Comparison of ENCODE assay signal across 11 cellular contexts in genomic region chr10:110363572-110364411, GRCh38. TPM values are rescaled to one million over a fixed set of nuclear protein-coding genes. Genes with fewer than 3 reads are reported as not detected.
DNase-seq lines count a peak whose midpoint lies in the region; ATAC-seq and TF ChIP-seq lines count a peak whose summit lies in the region.
"Had no signal": no experiment of that assay in that cellular context is flagged by ENCODE, and none has a peak within 500 bp of the region (broad histone marks: within the 10 kb centered on the region; RNA-seq: fewer than 3 reads in every experiment).

No MANE protein-coding gene starts in this region.

- H3K27ac Mint-ChIP-seq in activated T-cell treated with anti-CD3 and anti-CD28 coated beads, Interleukin-2, amount 50 U/mL, for 24 hours, result peak overlapping the region; percentile 92
- peak overlapping the region; percentile 74 for H3K27ac Mint-ChIP-seq in activated CD4-positive, alpha-beta T cell treated with anti-CD3 and anti-CD28 coated beads, Interleukin-2, amount 10 ng/mL, durations not matched to agents 7 days and 5 days
- peak overlapping the region in 1 of 6 donors; percentile 17 for H3K27ac Mint-ChIP-seq in immature natural killer cell

- CTCF ChIA-PET in activated CD4-positive, alpha-beta T cell treated with anti-CD3 and anti-CD28 coated beads, Interleukin-2, amount 10 ng/mL, durations not matched to agents 7 days and 5 days (lab: Charles Lee), result interaction anchor here (0.8 to 6.8 kb wide), 6 partner anchors 9 to 44 kb away, joined by 3 to 88 read pairs (median 6); no protein-coding TSS in a partner anchor

- H3K4me3 ChIP-seq in fibroblast of mammary gland (ENCODE audit: control insufficient read depth, low read depth, low read length) (no peak overlapping the region), skeletal muscle tissue (ENCODE audit: low read length in 3 of 3) (peak overlapping the region in 2 of 3 donors; percentile 0 to 56)
- H3K4me3 ChIP-seq: adrenal gland, uterus had no signal

- DNase-seq in activated T-cell treated with anti-CD3 and anti-CD28 coated beads, Interleukin-2, amount 50 U/mL, for 24 hours, result peak; percentile 53
- DNase-seq in activated T-cell treated with anti-CD3 and anti-CD28 coated beads for 4 hours (no peak), fibroblast of mammary gland (ENCODE audit: low read depth) (peak; percentile 42), immature natural killer cell (no peak), A172 (ENCODE audit: low spot score) (no peak)
- DNase-seq in activated CD4-positive, alpha-beta T cell treated with anti-CD3 and anti-CD28 coated beads, Interleukin-2, amount 10 ng/mL, durations not matched to agents 7 days and 5 days, result peak; percentile 23
- DNase-seq: adrenal gland, NCI-H510A, uterus had no signal

- H3K27me3 ChIP-seq in skeletal muscle tissue (ENCODE audit: control insufficient read depth in 3 of 3, insufficient read depth in 3 of 3, low read length in 3 of 3), result peaks cover 0 to 6% (median 0%) of the 10 kb centered on the region in 3 donors
- H3K27me3 ChIP-seq: adrenal gland, uterus had no signal

- H3K9me3 ChIP-seq in skeletal muscle tissue (ENCODE audit: control insufficient read depth in 3 of 3, low read length in 3 of 3), result no peaks in the 10 kb centered on the region
- H3K9me3 ChIP-seq: adrenal gland, uterus had no signal

- H3K27ac ChIP-seq in skeletal muscle tissue (ENCODE audit: low read depth, low read length), result no peak overlapping the region
- H3K27ac ChIP-seq: adrenal gland, uterus had no signal

- POLR2A ChIA-PET in activated CD4-positive, alpha-beta T cell treated with anti-CD3 and anti-CD28 coated beads, Interleukin-2, amount 10 ng/mL, durations not matched to agents 7 days and 5 days (lab: Charles Lee), result no interaction called here

- H3K4me1 Mint-ChIP-seq in activated T-cell treated with anti-CD3 and anti-CD28 coated beads, Interleukin-2, amount 50 U/mL, for 24 hours (ENCODE audit: low read depth), result peaks cover 90% of the 10 kb centered on the region
- peaks cover 47% of the 10 kb centered on the region for H3K4me1 Mint-ChIP-seq in activated CD4-positive, alpha-beta T cell treated with anti-CD3 and anti-CD28 coated beads, Interleukin-2, amount 10 ng/mL, durations not matched to agents 7 days and 5 days
- H3K4me1 Mint-ChIP-seq in immature natural killer cell, result peaks cover 2 to 19% of the 10 kb centered on the region in 2 donors

- peaks cover 4 to 9% (median 5%) of the 10 kb centered on the region in 3 donors for H3K4me1 ChIP-seq in skeletal muscle tissue (ENCODE audit: control insufficient read depth in 3 of 3, insufficient read depth in 3 of 3, low read length in 3 of 3)
- H3K4me1 ChIP-seq: adrenal gland, uterus had no signal

- H3K9me3 Mint-ChIP-seq in activated T-cell treated with anti-CD3 and anti-CD28 coated beads, Interleukin-2, amount 50 U/mL, for 24 hours, result no peaks in the 10 kb centered on the region
- no peaks in the 10 kb centered on the region for H3K9me3 Mint-ChIP-seq in activated CD4-positive, alpha-beta T cell treated with anti-CD3 and anti-CD28 coated beads, Interleukin-2, amount 10 ng/mL, durations not matched to agents 7 days and 5 days
- no peaks in the 10 kb centered on the region for H3K9me3 Mint-ChIP-seq in immature natural killer cell

- no peaks in the 10 kb centered on the region for H3K27me3 Mint-ChIP-seq in activated T-cell treated with anti-CD3 and anti-CD28 coated beads, Interleukin-2, amount 50 U/mL, for 24 hours
- H3K27me3 Mint-ChIP-seq in activated CD4-positive, alpha-beta T cell treated with anti-CD3 and anti-CD28 coated beads, Interleukin-2, amount 10 ng/mL, durations not matched to agents 7 days and 5 days, result no peaks in the 10 kb centered on the region
- H3K27me3 Mint-ChIP-seq in immature natural killer cell (ENCODE audit: low read depth in 3 of 3), result peaks cover 0 to 3% (median 2%) of the 10 kb centered on the region in 3 donors

- H3K36me3 Mint-ChIP-seq in activated T-cell treated with anti-CD3 and anti-CD28 coated beads, Interleukin-2, amount 50 U/mL, for 24 hours (ENCODE audit: low read depth), result no peaks in the 10 kb centered on the region
- H3K36me3 Mint-ChIP-seq in activated CD4-positive, alpha-beta T cell treated with anti-CD3 and anti-CD28 coated beads, Interleukin-2, amount 10 ng/mL, durations not matched to agents 7 days and 5 days (ENCODE audit: low read depth), result peaks cover 2% of the 10 kb centered on the region
- H3K36me3 Mint-ChIP-seq in immature natural killer cell, result peaks cover 0 to 4% (median 0%) of the 10 kb centered on the region in 3 donors

- peak overlapping the region; percentile 70 for H3K4me3 Mint-ChIP-seq in activated T-cell treated with anti-CD3 and anti-CD28 coated beads, Interleukin-2, amount 50 U/mL, for 24 hours
- H3K4me3 Mint-ChIP-seq in activated CD4-positive, alpha-beta T cell treated with anti-CD3 and anti-CD28 coated beads, Interleukin-2, amount 10 ng/mL, durations not matched to agents 7 days and 5 days, result peak overlapping the region; percentile 60
- no peak overlapping the region for H3K4me3 Mint-ChIP-seq in immature natural killer cell

- no peak for ATAC-seq in HG03175 (IDR thresholded peaks at IDR 0.05; ENCODE audit: unreplicated experiment)

- no peak for TF ChIP-seq CTCF in fibroblast of mammary gland (conservative IDR thresholded peaks at IDR 0.05; ENCODE audit: control insufficient read depth, insufficient read depth, low read depth, low read length)

- H3K36me3 ChIP-seq in skeletal muscle tissue (ENCODE audit: control insufficient read depth in 3 of 3, insufficient read depth in 3 of 3, low read length in 3 of 3), result no peaks in the 10 kb centered on the region
- H3K36me3 ChIP-seq: adrenal gland, uterus had no signal

- H3K9ac ChIP-seq in skeletal muscle tissue (ENCODE audit: low read depth in 1 of 3, low read length in 3 of 3), result no peak overlapping the region

RNA-seq across cellular contexts. Expression of gene SMNDC1, which starts 59.1 kb away (rescaled TPM):
- total RNA-seq in activated CD4-positive, alpha-beta T cell treated with anti-CD3 and anti-CD28 coated beads, Interleukin-2, amount 10 ng/mL, durations not matched to agents 7 days and 5 days, result 10 to 100 TPM; 36.3 to 44.2 TPM
- 14.1 TPM for total RNA-seq in skeletal muscle tissue
- 10 to 100 TPM; 12.3 to 26.4 (median 16.3) TPM for polyA plus RNA-seq in immature natural killer cell
- total RNA-seq in A172 (2014; rRNA removed; shearing (Covaris generic)), result 10.4 and 14.3 TPM in 2 replicates

Comparison
In these comparisons a context has a peak if more than half of its experiments do, and no peak if none do; other contexts are left out.
1. DNase-seq: peak in activated T-cell treated with anti-CD3 and anti-CD28 coated beads, Interleukin-2, amount 50 U/mL, for 24 hours (single experiment), activated CD4-positive, alpha-beta T cell treated with anti-CD3 and anti-CD28 coated beads, Interleukin-2, amount 10 ng/mL, durations not matched to agents 7 days and 5 days (single experiment) and fibroblast of mammary gland (single experiment); none in activated T-cell treated with anti-CD3 and anti-CD28 coated beads for 4 hours (single experiment), immature natural killer cell (0 of 3) and A172 (single experiment).
2. H3K4me3 Mint-ChIP-seq: peak in activated T-cell treated with anti-CD3 and anti-CD28 coated beads, Interleukin-2, amount 50 U/mL, for 24 hours (single experiment) and activated CD4-positive, alpha-beta T cell treated with anti-CD3 and anti-CD28 coated beads, Interleukin-2, amount 10 ng/mL, durations not matched to agents 7 days and 5 days (single experiment); none in immature natural killer cell (0 of 5).